ENCODE assay signal across 16 cellular contexts in genomic region chr1:24426738-24427468, GRCh38.
"Had no signal": no experiment of that assay in that cellular context is flagged by ENCODE, and none has a peak within 500 bp of the region (broad histone marks: within the 10 kb centered on the region; RNA-seq: fewer than 3 reads in every experiment).

No MANE protein-coding gene starts in this region.

- H3K4me1 ChIP-seq: suprapubic skin had no signal

- H3K27me3 ChIP-seq: suprapubic skin had no signal

- H3K9me3 Mint-ChIP-seq: activated CD8-positive, alpha-beta T cell treated with anti-CD3 and anti-CD28 coated beads for 36 hours; activated naive CD4-positive, alpha-beta T cell treated with anti-CD3 and anti-CD28 coated beads, Interleukin-2, amount 50 U/mL, for 72 hours; activated T-helper 17 cell treated with anti-CD3 and anti-CD28 coated beads, Interleukin-2, amount 50 U/mL, for 72 hours; brain; type B pancreatic cell had no signal

- H3K27me3 Mint-ChIP-seq: activated CD8-positive, alpha-beta T cell treated with anti-CD3 and anti-CD28 coated beads for 36 hours; activated T-helper 17 cell treated with anti-CD3 and anti-CD28 coated beads, Interleukin-2, amount 50 U/mL, for 72 hours; brain; type B pancreatic cell had no signal

- H3K27ac Mint-ChIP-seq: activated CD8-positive, alpha-beta T cell treated with anti-CD3 and anti-CD28 coated beads for 36 hours; activated T-helper 17 cell treated with anti-CD3 and anti-CD28 coated beads, Interleukin-2, amount 50 U/mL, for 72 hours; brain; type B pancreatic cell had no signal

- ATAC-seq: activated CD8-positive, alpha-beta T cell treated with anti-CD3 and anti-CD28 coated beads for 36 hours; activated naive CD4-positive, alpha-beta T cell treated with anti-CD3 and anti-CD28 coated beads, Interleukin-2, amount 50 U/mL, for 72 hours; activated T-helper 17 cell treated with anti-CD3 and anti-CD28 coated beads, Interleukin-2, amount 50 U/mL, for 72 hours; esophagus mucosa; stimulated activated naive CD8-positive, alpha-beta T cell treated with anti-CD3 and anti-CD28 coated beads, Interleukin-15, Interleukin-2, amounts not matched to agents 100 U/mL and 50 U/mL, for 24 hours had no signal

- H3K27ac ChIP-seq: suprapubic skin, WERI-Rb-1 had no signal

- H3K4me1 Mint-ChIP-seq: brain had no signal

- DNase-seq: activated CD4-positive, alpha-beta T cell treated with anti-CD3 and anti-CD28 coated beads for 4 hours; activated CD8-positive, alpha-beta T cell treated with anti-CD3 and anti-CD28 coated beads for 36 hours; activated T-cell treated with anti-CD3 and anti-CD28 coated beads for 4 hours; amniotic stem cell; cerebellar nuclear complex; glutamatergic neuron; mesenchymal stem cell; stimulated activated CD4-positive, alpha-beta T cell treated with anti-CD3 and anti-CD28 coated beads, Interleukin-2, amount 100 ng/mL, for 48 hours; stimulated activated naive CD8-positive, alpha-beta T cell treated with anti-CD3 and anti-CD28 coated beads, Interleukin-15, Interleukin-2, amounts not matched to agents 100 U/mL and 50 U/mL, for 24 hours; WERI-Rb-1 had no signal

- H3K4me3 Mint-ChIP-seq: activated CD8-positive, alpha-beta T cell treated with anti-CD3 and anti-CD28 coated beads for 36 hours; activated T-helper 17 cell treated with anti-CD3 and anti-CD28 coated beads, Interleukin-2, amount 50 U/mL, for 72 hours; brain; type B pancreatic cell had no signal

- H3K9me3 ChIP-seq: suprapubic skin had no signal

- H3K4me3 ChIP-seq: suprapubic skin had no signal
